ENCODE assay signal across 31 cellular contexts in the genomic region with DNA sequence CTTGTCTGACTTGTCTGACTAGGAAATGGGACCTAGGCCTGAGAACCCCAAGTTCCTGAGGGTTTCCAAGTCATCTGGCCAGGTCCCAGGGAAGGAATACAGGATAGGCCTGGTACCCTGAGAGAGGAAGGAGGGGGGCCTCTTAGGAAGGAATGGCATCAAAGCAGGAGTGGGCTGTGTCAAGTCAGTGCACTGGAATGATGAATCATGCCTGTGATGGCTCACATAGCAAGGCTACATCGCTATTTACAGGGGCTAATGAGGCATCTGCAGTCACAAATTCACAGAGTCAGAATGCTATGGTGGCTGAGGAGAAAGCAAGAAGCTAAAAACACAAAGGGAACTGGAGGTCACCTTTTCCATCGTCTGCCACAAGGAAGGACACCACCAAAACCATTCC.
"Had no signal": no experiment of that assay in that cellular context is flagged by ENCODE, and none has a peak within 500 bp of the region (broad histone marks: within the 10 kb centered on the region; RNA-seq: fewer than 3 reads in every experiment).

No MANE protein-coding gene starts in this region.

- DNase-seq: activated CD4-positive, alpha-beta T cell treated with anti-CD3 and anti-CD28 coated beads for 1 hour; activated CD4-positive, alpha-beta T cell treated with anti-CD3 and anti-CD28 coated beads for 4 hours; activated CD4-positive, alpha-beta T cell treated with anti-CD3 and anti-CD28 coated beads, Interleukin-2, amount 50 U/mL, for 1 hour; activated CD4-positive, alpha-beta T cell treated with anti-CD3 and anti-CD28 coated beads, Interleukin-2, amount 50 U/mL, for 48 hours; activated CD8-positive, alpha-beta memory T cell treated with anti-CD3 and anti-CD28 coated beads for 24 hours; activated CD8-positive, alpha-beta T cell treated with anti-CD3 and anti-CD28 coated beads for 36 hours; activated effector memory CD4-positive, alpha-beta T cell treated with Interleukin-2 at 50 U/mL for 16 hours; activated gamma-delta T cell treated with Interleukin-2 at 50 U/mL for 16 hours; activated naive CD4-positive, alpha-beta T cell treated with anti-CD3 and anti-CD28 coated beads, Interleukin-2, amount 50 U/mL, for 16 hours; activated naive CD4-positive, alpha-beta T cell treated with Interleukin-2 at 50 U/mL for 16 hours; activated T-cell treated with anti-CD3 and anti-CD28 coated beads, Interleukin-2, amount 50 U/mL, for 4 hours; amniotic stem cell; aorta; brain microvascular endothelial cell; dorsolateral prefrontal cortex; effector memory CD4-positive, alpha-beta T cell; endodermal cell; foreskin fibroblast; head of caudate nucleus; SW 1271; T-cell; T-helper 9 cell had no signal

- H3K4me3 ChIP-seq: coronary artery, dorsolateral prefrontal cortex had no signal

- H3K9me3 Mint-ChIP-seq: activated CD8-positive, alpha-beta T cell treated with anti-CD3 and anti-CD28 coated beads for 36 hours; activated T-cell treated with anti-CD3 and anti-CD28 coated beads, Interleukin-2, amount 50 U/mL, for 4 hours; central memory CD8-positive, alpha-beta T cell; endodermal cell; T-helper 1 cell treated with Interleukin-12 subunit alpha and Interleukin-12 subunit beta and Interleukin-4 antibody, amounts not matched to agents 30 μg/mL and 1 μg/mL, for 36 hours had no signal

- H3K27me3 ChIP-seq: brain microvascular endothelial cell had no signal

- H3K27ac Mint-ChIP-seq: activated CD8-positive, alpha-beta T cell treated with anti-CD3 and anti-CD28 coated beads for 36 hours; activated naive CD8-positive, alpha-beta T cell; activated T-helper 17 cell treated with anti-CD3 and anti-CD28 coated beads, Interleukin-2, amount 50 U/mL, for 72 hours; dendritic cell treated with granulocyte-macrophage colony-stimulating factor and Interleukin-4, amounts not matched to agents 40 ng/mL and 50 ng/mL, for 4 days; endodermal cell; T-cell; T-helper 1 cell treated with Interleukin-12 subunit alpha and Interleukin-12 subunit beta and Interleukin-4 antibody, amounts not matched to agents 30 μg/mL and 1 μg/mL, for 36 hours; WTC11 had no signal

- H3K36me3 Mint-ChIP-seq: activated naive CD8-positive, alpha-beta T cell; T-cell; WTC11 had no signal

- H3K4me3 Mint-ChIP-seq: activated CD8-positive, alpha-beta T cell treated with anti-CD3 and anti-CD28 coated beads for 36 hours; activated naive CD8-positive, alpha-beta T cell; activated T-cell treated with anti-CD3 and anti-CD28 coated beads, Interleukin-2, amount 50 U/mL, for 4 hours; activated T-helper 17 cell treated with anti-CD3 and anti-CD28 coated beads, Interleukin-2, amount 50 U/mL, for 72 hours; central memory CD8-positive, alpha-beta T cell; dendritic cell treated with granulocyte-macrophage colony-stimulating factor and Interleukin-4, amounts not matched to agents 40 ng/mL and 50 ng/mL, for 4 days; endodermal cell; T-cell; T-helper 1 cell treated with Interleukin-12 subunit alpha and Interleukin-12 subunit beta and Interleukin-4 antibody, amounts not matched to agents 30 μg/mL and 1 μg/mL, for 36 hours; WTC11 had no signal

- H3K27ac ChIP-seq: brain microvascular endothelial cell, coronary artery, dorsolateral prefrontal cortex had no signal

- H3K36me3 ChIP-seq: brain microvascular endothelial cell had no signal

- H3K4me1 Mint-ChIP-seq: activated T-helper 17 cell treated with anti-CD3 and anti-CD28 coated beads, Interleukin-2, amount 50 U/mL, for 72 hours; central memory CD8-positive, alpha-beta T cell; T-cell had no signal

- FAIRE-seq: bronchial epithelial cell, frontal cortex had no signal

- H3K27me3 Mint-ChIP-seq: activated CD8-positive, alpha-beta T cell treated with anti-CD3 and anti-CD28 coated beads for 36 hours; activated naive CD8-positive, alpha-beta T cell; activated T-helper 17 cell treated with anti-CD3 and anti-CD28 coated beads, Interleukin-2, amount 50 U/mL, for 72 hours; dendritic cell treated with granulocyte-macrophage colony-stimulating factor and Interleukin-4, amounts not matched to agents 40 ng/mL and 50 ng/mL, for 4 days had no signal
